ENCODE assay signal across 16 cellular contexts in genomic region chr4:16757080-16757521, GRCh38.
DNase-seq lines count a peak whose midpoint lies in the region; ATAC-seq and TF ChIP-seq lines count a peak whose summit lies in the region.
"Had no signal": no experiment of that assay in that cellular context is flagged by ENCODE, and none has a peak within 500 bp of the region (broad histone marks: within the 10 kb centered on the region; RNA-seq: fewer than 3 reads in every experiment).

No MANE protein-coding gene starts in this region.

- intact Hi-C loops in spleen (cut with DNase I; ENCODE audit: low total_unique reads), result no loop called here

- H3K27ac ChIP-seq in spleen, result no peak overlapping the region
- H3K27ac ChIP-seq: neutrophil, suprapubic skin had no signal

- H3K9ac ChIP-seq in adipocyte (ENCODE audit: low read length), result no peak overlapping the region

- H3K36me3 ChIP-seq in adipocyte (ENCODE audit: control insufficient read depth, insufficient read depth, low read length, severe bottlenecking), result no peaks in the 10 kb centered on the region
- peaks cover 0 to 21% (median 0%) of the 10 kb centered on the region in 6 donors for H3K36me3 ChIP-seq in spleen
- H3K36me3 ChIP-seq: neutrophil, suprapubic skin had no signal

- no peak for TF ChIP-seq POLR2A in spleen (IDR thresholded peaks at IDR 0.05)

- H3K9me3 ChIP-seq in adipocyte (ENCODE audit: control insufficient read depth, low read length) (no peaks in the 10 kb centered on the region), spleen (no peaks in the 10 kb centered on the region)
- H3K9me3 ChIP-seq: neutrophil, suprapubic skin had no signal

- 77 to 89% (median 82%) methylated on average over 14 of the region's 14 CpGs for WGBS in spleen, 5 donors

- peak overlapping the region; percentile 8 for H3K4me3 ChIP-seq in adipocyte (ENCODE audit: low read length)
- H3K4me3 ChIP-seq in fibroblast of the aortic adventitia (ENCODE audit: low read depth, low read length), result no peak overlapping the region
- no peak overlapping the region for H3K4me3 ChIP-seq in spleen
- H3K4me3 ChIP-seq: suprapubic skin had no signal

- TF ChIP-seq CTCF in fibroblast of the aortic adventitia (IDR thresholded peaks at IDR 0.05; ENCODE audit: insufficient read depth, low read length) (no peak), spleen (IDR thresholded peaks at IDR 0.05 in 8 of 11, conservative IDR thresholded peaks at IDR 0.05 in 3 of 11) (no peak)

- ATAC-seq in HG03135 (IDR thresholded peaks at IDR 0.05; ENCODE audit: unreplicated experiment), result no peak
- ATAC-seq: activated CD8-positive, alpha-beta memory T cell treated with anti-CD3 and anti-CD28 coated beads, Interleukin-2, amount 10 ng/mL, durations not matched to agents 7 days and 5 days; esophagus mucosa had no signal

- peaks cover 7% of the 10 kb centered on the region for H3K4me1 ChIP-seq in adipocyte (ENCODE audit: control insufficient read depth, insufficient read depth, low read length)
- no peaks in the 10 kb centered on the region for H3K4me1 ChIP-seq in spleen
- H3K4me1 ChIP-seq: suprapubic skin had no signal

- DNase-seq in GM03348 (ENCODE audit: low spot score) (peak; percentile 66), adipocyte (ENCODE audit: low read depth) (no peak), fibroblast of the aortic adventitia (ENCODE audit: low read depth) (peak; percentile 77), putamen (ENCODE audit: low spot score) (peak; percentile 77), HuH-7.5 (ENCODE audit: low spot score) (no peak), kidney tubule cell (ENCODE audit: low spot score) (no peak), spleen (no peak)
- DNase-seq: activated CD8-positive, alpha-beta memory T cell treated with anti-CD3 and anti-CD28 coated beads, Interleukin-2, amount 10 ng/mL, durations not matched to agents 7 days and 5 days; activated gamma-delta T cell treated with Interleukin-2 at 50 U/mL for 16 hours; NCI-H82; stimulated activated CD4-positive, alpha-beta T cell treated with anti-CD3 and anti-CD28 coated beads, Interleukin-2, amount 100 ng/mL, for 48 hours; T-helper 2 cell had no signal

- no peaks in the 10 kb centered on the region for H3K27me3 ChIP-seq in adipocyte (replicated peaks; ENCODE audit: control insufficient read depth, insufficient read depth, low read length)
- no peaks in the 10 kb centered on the region for H3K27me3 ChIP-seq in spleen (replicated peaks in 1 of 7)
- H3K27me3 ChIP-seq: neutrophil, suprapubic skin had no signal

Comparison
In these comparisons a context has a peak if more than half of its experiments do, and no peak if none do; other contexts are left out.
1. DNase-seq: peak in GM03348 (single experiment), fibroblast of the aortic adventitia (single experiment) and putamen (single experiment); none in adipocyte (single experiment), HuH-7.5 (single experiment), kidney tubule cell (single experiment) and spleen (single experiment).